8 cellular contexts compared by ENCODE assay signal in genomic region chr12:32896438-32897275, GRCh38. TPM values are rescaled to one million over a fixed set of nuclear protein-coding genes. Genes with fewer than 3 reads are reported as not detected.
A peak's percentile ranks its signal among the peaks of the same experiment; 100 is the strongest.
DNase-seq lines count a peak whose midpoint lies in the region; ATAC-seq, FAIRE-seq and TF ChIP-seq lines count a peak whose summit lies in the region.

PKP2 (minus strand) TSS chr12:32896777; CDS start chr12:32896731, 46 bp downstream.

- H3K27me3 Mint-ChIP-seq in nephron progenitor cell (ENCODE audit: low read depth, poor library complexity): peaks cover 32% of the 10 kb centered on the region

- TF ChIP-seq CTCF in nephron progenitor cell (IDR thresholded peaks at IDR 0.05): no peak

- TF ChIP-seq POLR2A in GM12892 (IDR thresholded peaks at IDR 0.05; ENCODE audit: low read depth, low read length): no peak

- no peak for FAIRE-seq in GM12892 (lab: Jason Lieb, UNC)

- peak; percentile 72 for ATAC-seq in HG02588 (IDR thresholded peaks at IDR 0.05; ENCODE audit: unreplicated experiment)

- DNase-seq in GM12892 (ENCODE audit: insufficient read length) (peak; percentile 44), NCI-H2029 (lab: John Stamatoyannopoulos, UW) (peak; percentile 96), germinal center (ENCODE audit: low spot score) (peak; percentile 50), nephron progenitor cell (peak; percentile 86), putamen (ENCODE audit: low spot score) (no peak), T1000 (lab: John Stamatoyannopoulos, UW) (no peak)
- DNase-seq in activated T-cell treated with anti-CD3 and anti-CD28 coated beads, Interleukin-2, amount 50 U/mL, for 1 hour: peak; percentile 34

- H3K4me3 Mint-ChIP-seq in nephron progenitor cell: peak within 1 kb of the TSS; percentile 91

- no peaks in the 10 kb centered on the region for H3K36me3 Mint-ChIP-seq in nephron progenitor cell (ENCODE audit: low read depth)

- H3K27ac Mint-ChIP-seq in nephron progenitor cell: peak within 1 kb of the TSS; percentile 21

- peaks cover 51% of the 10 kb centered on the region for H3K4me1 Mint-ChIP-seq in nephron progenitor cell

- no peaks in the 10 kb centered on the region for H3K9me3 Mint-ChIP-seq in nephron progenitor cell

RNA-seq across cellular contexts. Expression of gene PKP2, which starts in this region (rescaled TPM):
- polyA plus RNA-seq in GM12892 (2012; ENCODE audit: missing spikeins): 0.13 TPM

Comparison
In these comparisons a context has a peak if more than half of its experiments do, and no peak if none do; other contexts are left out.
1. DNase-seq: peak in GM12892 (single experiment), NCI-H2029 (single experiment), activated T-cell treated with anti-CD3 and anti-CD28 coated beads, Interleukin-2, amount 50 U/mL, for 1 hour (single experiment), germinal center (single experiment) and nephron progenitor cell (single experiment); none in putamen (single experiment) and T1000 (single experiment).